ENCODE assay signal across 27 cellular contexts in the genomic region with DNA sequence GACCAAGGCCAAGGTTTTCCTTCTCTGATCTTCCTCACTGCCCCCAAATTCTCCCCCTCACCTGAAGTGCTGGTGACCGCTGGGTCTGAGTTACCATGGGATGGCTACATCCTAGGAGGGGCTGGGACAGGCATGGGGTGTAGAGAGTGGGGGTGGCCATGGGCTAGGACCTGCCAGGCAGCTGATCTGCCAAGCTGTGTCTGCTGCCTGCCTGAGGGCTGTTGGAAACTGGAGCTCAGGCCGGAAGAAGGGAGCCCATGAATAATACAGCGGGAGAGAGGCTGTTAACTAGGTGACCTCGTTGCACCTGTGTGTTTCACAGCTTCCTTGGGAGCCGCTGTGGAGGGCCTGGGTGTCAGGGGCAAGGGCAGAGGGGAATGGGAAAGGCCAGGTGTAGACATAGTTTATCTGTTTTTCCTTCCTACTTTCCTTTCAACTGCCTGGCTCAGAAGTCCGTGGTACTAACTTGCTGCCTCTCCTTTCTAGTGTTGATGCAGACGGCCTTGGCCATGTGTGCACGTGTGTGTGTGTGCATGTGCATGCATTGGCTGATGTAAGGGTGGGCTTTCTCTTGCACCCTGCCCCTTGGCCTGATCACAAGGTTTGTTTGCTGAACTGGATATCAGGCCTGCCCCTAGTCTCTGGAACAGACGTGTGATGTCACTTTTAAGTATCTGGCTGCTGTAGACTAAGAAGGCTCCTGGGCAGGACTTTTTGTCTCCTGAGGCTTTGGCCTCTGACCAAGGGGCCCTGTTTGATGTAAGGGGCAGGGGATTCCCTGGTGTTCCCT. TPM values are rescaled to one million over a fixed set of nuclear protein-coding genes. Genes with fewer than 3 reads are reported as not detected.
"Had no signal": no experiment of that assay in that cellular context is flagged by ENCODE, and none has a peak within 500 bp of the region (broad histone marks: within the 10 kb centered on the region; RNA-seq: fewer than 3 reads in every experiment).

No MANE protein-coding gene starts in this region.

- H2AFZ ChIP-seq: PC-9 had no signal

- ATAC-seq: activated naive CD4-positive, alpha-beta T cell treated with anti-CD3 and anti-CD28 coated beads, Interleukin-2, amount 50 U/mL, for 72 hours; activated naive CD8-positive, alpha-beta T cell treated with anti-CD3 and anti-CD28 coated beads, Interleukin-2, amount 50 U/mL, for 24 hours; T-cell had no signal

- FAIRE-seq: astrocyte, TTC549 had no signal

- H3K4me3 Mint-ChIP-seq: activated CD4-positive, alpha-beta memory T cell treated with anti-CD3 and anti-CD28 coated beads for 36 hours; activated CD4-positive, alpha-beta T cell treated with anti-CD3 and anti-CD28 coated beads, Interleukin-2, amount 10 ng/mL, durations not matched to agents 7 days and 5 days; activated naive CD8-positive, alpha-beta T cell treated with anti-CD3 and anti-CD28 coated beads, Interleukin-2, amount 50 U/mL, for 24 hours; activated T-cell treated with anti-CD3 and anti-CD28 coated beads, Interleukin-2, amount 50 U/mL, for 24 hours; brain; central memory CD8-positive, alpha-beta T cell; T-cell had no signal

- H3K27ac ChIP-seq: PC-9, SK-N-MC had no signal

- H3K27me3 Mint-ChIP-seq: activated naive CD8-positive, alpha-beta T cell treated with anti-CD3 and anti-CD28 coated beads, Interleukin-2, amount 50 U/mL, for 24 hours; brain; central memory CD8-positive, alpha-beta T cell had no signal

- H3K4me2 ChIP-seq: PC-9 had no signal

- DNase-seq: activated CD4-positive, alpha-beta memory T cell treated with anti-CD3 and anti-CD28 coated beads for 36 hours; activated CD4-positive, alpha-beta T cell treated with anti-CD3 and anti-CD28 coated beads, Interleukin-2, amount 10 ng/mL, durations not matched to agents 7 days and 5 days; activated CD4-positive, CD25-positive, alpha-beta regulatory T cell; activated effector memory CD4-positive, alpha-beta T cell treated with anti-CD3 and anti-CD28 coated beads, Interleukin-2, amount 50 U/mL, for 16 hours; activated naive CD4-positive, alpha-beta T cell treated with Interleukin-2 at 50 U/mL for 16 hours; activated naive CD8-positive, alpha-beta T cell treated with anti-CD3 and anti-CD28 coated beads, Interleukin-2, amount 50 U/mL, for 24 hours; activated T-cell treated with anti-CD3 and anti-CD28 coated beads, Interleukin-2, amount 50 U/mL, for 24 hours; amygdala; Kasumi-1; KBM-7; NCI-H1105 treated with DMSO at 0.1 percent for 48 hours; NCI-H1436 treated with DMSO at 0.1 percent for 48 hours; NCI-H187; NCI-H2081; NCI-H446; NCI-H524; PC-9; SIG-M5; T-helper 2 cell; T1000 had no signal

- H3K4me1 Mint-ChIP-seq: activated CD4-positive, alpha-beta T cell treated with anti-CD3 and anti-CD28 coated beads, Interleukin-2, amount 10 ng/mL, durations not matched to agents 7 days and 5 days; activated naive CD8-positive, alpha-beta T cell treated with anti-CD3 and anti-CD28 coated beads, Interleukin-2, amount 50 U/mL, for 24 hours; central memory CD8-positive, alpha-beta T cell; T-cell had no signal

- H3K4me3 ChIP-seq: PC-9, SK-N-MC had no signal

- H3K36me3 Mint-ChIP-seq: T-cell had no signal

- H3K9me3 Mint-ChIP-seq: activated naive CD4-positive, alpha-beta T cell treated with anti-CD3 and anti-CD28 coated beads, Interleukin-2, amount 50 U/mL, for 72 hours had no signal

- H3K27ac Mint-ChIP-seq: activated CD4-positive, alpha-beta memory T cell treated with anti-CD3 and anti-CD28 coated beads for 36 hours; activated CD4-positive, alpha-beta T cell treated with anti-CD3 and anti-CD28 coated beads, Interleukin-2, amount 10 ng/mL, durations not matched to agents 7 days and 5 days; activated naive CD4-positive, alpha-beta T cell treated with anti-CD3 and anti-CD28 coated beads, Interleukin-2, amount 50 U/mL, for 72 hours; activated naive CD8-positive, alpha-beta T cell treated with anti-CD3 and anti-CD28 coated beads, Interleukin-2, amount 50 U/mL, for 24 hours; activated T-cell treated with anti-CD3 and anti-CD28 coated beads, Interleukin-2, amount 50 U/mL, for 24 hours; T-cell had no signal

RNA-seq across cellular contexts. Expression of gene CDH23, which starts 11.9 kb away (rescaled TPM):
- total RNA-seq: astrocyte had no signal
